ENCODE assay signal across 22 cellular contexts in the genomic region with DNA sequence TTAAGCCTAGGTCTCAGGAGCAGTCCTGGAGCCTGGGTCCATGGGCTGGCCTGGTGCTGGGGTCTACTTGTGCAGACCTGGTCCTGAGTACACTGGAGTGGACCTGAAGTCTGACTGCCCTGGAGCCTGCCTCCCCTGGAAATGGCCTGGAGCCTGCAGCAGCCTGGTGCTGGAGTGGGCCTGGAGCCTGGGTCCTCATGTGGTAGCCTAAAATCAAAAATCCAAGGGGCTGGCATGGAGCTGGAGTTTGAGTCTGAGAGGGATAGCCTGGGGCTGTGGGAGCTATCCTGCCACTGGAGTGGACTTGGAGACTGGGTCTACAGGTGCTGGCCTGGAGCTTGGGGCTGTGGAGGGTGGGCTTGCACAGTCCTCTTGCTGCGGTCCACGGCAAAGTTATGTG. TPM values are rescaled to one million over a fixed set of nuclear protein-coding genes. Genes with fewer than 3 reads are reported as not detected.
DNase-seq lines count a peak whose midpoint lies in the region; ATAC-seq and TF ChIP-seq lines count a peak whose summit lies in the region.
"Had no signal": no experiment of that assay in that cellular context is flagged by ENCODE, and none has a peak within 500 bp of the region (broad histone marks: within the 10 kb centered on the region; RNA-seq: fewer than 3 reads in every experiment).

No MANE protein-coding gene starts in this region.

- H4K91ac ChIP-seq in neuronal stem cell (ENCODE audit: low read depth, low read length, poor library complexity): no peak overlapping the region

- H2AK5ac ChIP-seq in neuronal stem cell (ENCODE audit: low read depth, low read length): no peak overlapping the region

- no peak overlapping the region for H3K9ac ChIP-seq in neuronal stem cell (ENCODE audit: low read depth, low read length, poor library complexity)
- H3K9ac ChIP-seq: BLaER1 treated with 17β-estradiol and CSF1 and Interleukin-3, amounts not matched to agents 10 nM and 100 nM had no signal

- TF ChIP-seq CTCF in left ventricle myocardium inferior (IDR thresholded peaks at IDR 0.05; ENCODE audit: borderline replicate concordance): no peak
- no peak for TF ChIP-seq CTCF in upper lobe of right lung (IDR thresholded peaks at IDR 0.05)

- no peak overlapping the region for H3K4me3 Mint-ChIP-seq in activated naive CD4-positive, alpha-beta T cell treated with anti-CD3 and anti-CD28 coated beads for 36 hours
- H3K4me3 Mint-ChIP-seq: B cell; CD4-positive, alpha-beta T cell; CD8-positive, alpha-beta T cell had no signal

- peaks cover 26% of the 10 kb centered on the region for H3K9me3 Mint-ChIP-seq in activated naive CD4-positive, alpha-beta T cell treated with anti-CD3 and anti-CD28 coated beads for 36 hours

- H3K27ac ChIP-seq in left ventricle myocardium inferior (replicated peaks) (no peak overlapping the region), neuronal stem cell (replicated peaks; ENCODE audit: low read length) (no peak overlapping the region), upper lobe of right lung (no peak overlapping the region)
- H3K27ac ChIP-seq: 22Rv1; A549; BLaER1 treated with 17β-estradiol and CSF1 and Interleukin-3, amounts not matched to agents 10 nM and 100 nM; C4-2B had no signal

- no peak overlapping the region for H4K8ac ChIP-seq in neuronal stem cell (ENCODE audit: low read depth, low read length)

- H2BK5ac ChIP-seq in neuronal stem cell (ENCODE audit: low read length): peak overlapping the region; percentile 75

- no CpG with 5 or more reads among the region's 2 CpGs for WGBS in neuronal stem cell (ENCODE audit: extremely low coverage in 2 of 2, insufficient read length in 2 of 2, insufficient replicate concordance in 1 of 2), 2 donors

- H3K18ac ChIP-seq in neuronal stem cell (ENCODE audit: low read length): no peak overlapping the region

- H3K23ac ChIP-seq in neuronal stem cell (ENCODE audit: low read depth, low read length, poor library complexity): no peak overlapping the region

- H3K27me3 ChIP-seq in left ventricle myocardium inferior (ENCODE audit: low read depth) (no peaks in the 10 kb centered on the region), neuronal stem cell (ENCODE audit: control insufficient read depth in 3 of 3, insufficient read depth in 3 of 3, low read depth in 1 of 3, low read length in 3 of 3) (no peaks in the 10 kb centered on the region), upper lobe of right lung (no peaks in the 10 kb centered on the region)
- H3K27me3 ChIP-seq: BLaER1 treated with 17β-estradiol and CSF1 and Interleukin-3, amounts not matched to agents 10 nM and 100 nM had no signal

- H3K9me3 ChIP-seq in left ventricle myocardium inferior (replicated peaks) (peaks cover 46% of the 10 kb centered on the region), neuronal stem cell (replicated peaks in 1 of 2; ENCODE audit: control insufficient read depth in 2 of 2, insufficient read depth in 1 of 2, low read depth in 1 of 2, low read length in 2 of 2) (peaks cover 6 to 8% of the 10 kb centered on the region in 2 donors), upper lobe of right lung (peaks cover 10% of the 10 kb centered on the region)

- H3K4me2 ChIP-seq in neuronal stem cell (ENCODE audit: insufficient read depth, low read length, poor library complexity, severe bottlenecking): no peak overlapping the region
- H3K4me2 ChIP-seq: A549; BLaER1 treated with 17β-estradiol and CSF1 and Interleukin-3, amounts not matched to agents 10 nM and 100 nM had no signal

- CTCF ChIA-PET in activated naive CD4-positive, alpha-beta T cell treated with anti-CD3 and anti-CD28 coated beads for 36 hours (lab: Charles Lee): interaction anchor here (0.9 kb wide), 1 partner anchor 17 kb away, joined by 3 read pairs; no protein-coding TSS in a partner anchor

- DNase-seq in left cardiac atrium (peak; percentile 8), left ventricle myocardium inferior (no peak), neuronal stem cell (ENCODE audit: low spot score) (no peak), upper lobe of right lung (no peak)
- no peak for DNase-seq in activated naive CD4-positive, alpha-beta T cell treated with anti-CD3 and anti-CD28 coated beads for 36 hours
- DNase-seq: AML-193; CD4-positive, alpha-beta T cell; CD8-positive, alpha-beta T cell; DMS 273 treated with DMSO at 0.1 percent for 48 hours; DMS153; DMS53; DMS79; DND-41; EL; GDM1 had no signal

- no peak overlapping the region for H2BK120ac ChIP-seq in neuronal stem cell (ENCODE audit: low read depth, low read length)

- no peaks in the 10 kb centered on the region for H3K4me1 Mint-ChIP-seq in activated naive CD4-positive, alpha-beta T cell treated with anti-CD3 and anti-CD28 coated beads for 36 hours (ENCODE audit: low read depth)
- H3K4me1 Mint-ChIP-seq: B cell had no signal

- H3K4me1 ChIP-seq in left ventricle myocardium inferior (no peaks in the 10 kb centered on the region), neuronal stem cell (ENCODE audit: control insufficient read depth in 2 of 2, insufficient read depth in 1 of 2, low read depth in 1 of 2, low read length in 2 of 2) (no peaks in the 10 kb centered on the region), upper lobe of right lung (no peaks in the 10 kb centered on the region)
- H3K4me1 ChIP-seq: A549; BLaER1 treated with 17β-estradiol and CSF1 and Interleukin-3, amounts not matched to agents 10 nM and 100 nM had no signal

- H2BK12ac ChIP-seq in neuronal stem cell (ENCODE audit: low read length): no peak overlapping the region

- peaks cover 43% of the 10 kb centered on the region for H3K36me3 Mint-ChIP-seq in activated naive CD4-positive, alpha-beta T cell treated with anti-CD3 and anti-CD28 coated beads for 36 hours (ENCODE audit: low read depth)

- H2BK15ac ChIP-seq in neuronal stem cell (ENCODE audit: low read length): no peak overlapping the region

- no peak overlapping the region for H3K4ac ChIP-seq in neuronal stem cell (ENCODE audit: low read length)

- no peaks in the 10 kb centered on the region for H3K27me3 Mint-ChIP-seq in activated naive CD4-positive, alpha-beta T cell treated with anti-CD3 and anti-CD28 coated beads for 36 hours (ENCODE audit: low read depth)
- H3K27me3 Mint-ChIP-seq: B cell; CD4-positive, alpha-beta T cell had no signal

- no peak overlapping the region for H2AFZ ChIP-seq in neuronal stem cell (ENCODE audit: low read length)

- H3K36me3 ChIP-seq in left ventricle myocardium inferior (peaks cover 36% of the 10 kb centered on the region), neuronal stem cell (replicated peaks in 1 of 2; ENCODE audit: control insufficient read depth in 2 of 2, insufficient read depth in 2 of 2, low read length in 2 of 2) (peaks cover 0 to 5% of the 10 kb centered on the region in 2 donors), upper lobe of right lung (no peaks in the 10 kb centered on the region)

- no peak overlapping the region for H3K14ac ChIP-seq in neuronal stem cell (ENCODE audit: low read length)

- intact Hi-C loops in left cardiac atrium (cut with DNase I): no loop called here
- intact Hi-C loops in left ventricle myocardium inferior (cut with micrococcal nuclease): no loop called here
- intact Hi-C loops in upper lobe of right lung (cut with DNase I): no loop called here
- intact Hi-C loops in activated naive CD4-positive, alpha-beta T cell treated with anti-CD3 and anti-CD28 coated beads for 36 hours (cut with micrococcal nuclease): no loop called here

- H3K27ac Mint-ChIP-seq in activated naive CD4-positive, alpha-beta T cell treated with anti-CD3 and anti-CD28 coated beads for 36 hours: no peak overlapping the region
- H3K27ac Mint-ChIP-seq: B cell; CD4-positive, alpha-beta T cell; CD8-positive, alpha-beta T cell had no signal

- ATAC-seq in left cardiac atrium (no peak), upper lobe of right lung (peak; percentile 14), HG02798 (IDR thresholded peaks at IDR 0.05; ENCODE audit: poor library complexity, unreplicated experiment) (no peak)
- ATAC-seq: A549; CD8-positive, alpha-beta T cell; GM12878 had no signal

- H3K4me3 ChIP-seq in left ventricle myocardium inferior (no peak overlapping the region), neuronal stem cell (ENCODE audit: low read length in 2 of 2) (peak overlapping the region in 1 of 2 donors; percentile 58), upper lobe of right lung (no peak overlapping the region)
- H3K4me3 ChIP-seq: A549; BLaER1 treated with 17β-estradiol and CSF1 and Interleukin-3, amounts not matched to agents 10 nM and 100 nM; GM12878 had no signal

- H3K79me1 ChIP-seq in neuronal stem cell (ENCODE audit: low read depth, low read length): no peaks in the 10 kb centered on the region

RNA-seq across cellular contexts. Expression of gene FAM227B, which starts 15.0 kb away (rescaled TPM):
- 1 to 10 TPM; 8.2 to 9.8 TPM for total RNA-seq in left cardiac atrium
- 18.5 TPM for total RNA-seq in left ventricle myocardium inferior
- 10.0 TPM for polyA plus RNA-seq in neuronal stem cell (2013, experiment 1 of 2)
- 11.2 TPM for polyA plus RNA-seq in neuronal stem cell (2013, experiment 2 of 2)
- 4.5 TPM for total RNA-seq in upper lobe of right lung
- total RNA-seq in activated naive CD4-positive, alpha-beta T cell treated with anti-CD3 and anti-CD28 coated beads for 36 hours: 1 to 10 TPM; 2.0 to 2.8 TPM

RNA-seq across cellular contexts. Expression of gene DTWD1, which starts 15.3 kb away (rescaled TPM):
- total RNA-seq in left cardiac atrium: 10 to 100 TPM; 25.2 to 25.7 TPM
- total RNA-seq in left ventricle myocardium inferior: 20.6 TPM
- 28.2 TPM for polyA plus RNA-seq in neuronal stem cell (2013, experiment 1 of 2)
- polyA plus RNA-seq in neuronal stem cell (2013, experiment 2 of 2): 28.1 TPM
- total RNA-seq in upper lobe of right lung: 29.3 TPM
- 10 to 100 TPM; 18.5 to 19.4 TPM for total RNA-seq in activated naive CD4-positive, alpha-beta T cell treated with anti-CD3 and anti-CD28 coated beads for 36 hours
